ENCODE assay signal across 24 cellular contexts in the genomic region with DNA sequence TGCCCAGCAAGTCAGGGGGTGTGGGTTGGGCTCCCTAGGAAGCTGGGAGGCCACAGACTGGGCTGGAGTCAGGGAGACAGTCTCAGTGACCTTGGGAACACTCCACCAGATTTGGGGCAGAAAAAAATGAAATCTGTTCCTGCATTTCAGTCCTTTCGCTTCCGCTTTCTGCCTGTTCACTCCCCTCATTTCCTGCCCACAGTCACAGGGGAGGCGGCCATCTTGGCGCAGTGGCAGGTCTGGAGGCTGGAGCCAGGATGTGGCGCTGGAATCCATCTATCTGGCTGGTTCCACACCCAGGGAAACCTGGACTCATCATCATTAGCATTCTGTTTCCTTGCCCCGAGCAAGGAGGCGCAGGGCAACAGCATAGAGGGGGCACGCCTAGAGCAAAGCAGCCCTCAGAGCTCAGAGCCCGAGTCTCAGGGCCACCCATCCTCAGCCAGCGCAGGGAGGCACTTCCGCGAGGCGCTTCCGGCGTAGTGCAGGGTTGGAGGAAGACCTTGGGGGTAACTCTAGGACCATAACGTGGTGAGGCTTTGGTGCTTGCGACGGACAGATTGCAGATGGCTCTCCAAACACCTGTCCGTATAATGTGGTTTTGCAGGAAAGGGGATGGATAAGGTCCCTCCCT.
DNase-seq lines count a peak whose midpoint lies in the region; ATAC-seq, FAIRE-seq and TF ChIP-seq lines count a peak whose summit lies in the region.
"Had no signal": no experiment of that assay in that cellular context is flagged by ENCODE, and none has a peak within 500 bp of the region (broad histone marks: within the 10 kb centered on the region; RNA-seq: fewer than 3 reads in every experiment).

No MANE protein-coding gene starts in this region.

- no peak overlapping the region for H3K27ac Mint-ChIP-seq in MCF 10A (ENCODE audit: low read depth, unreplicated experiment)
- peak overlapping the region in 1 of 7 donors; percentile 52 for H3K27ac Mint-ChIP-seq in CD4-positive, alpha-beta memory T cell
- H3K27ac Mint-ChIP-seq: activated CD4-positive, alpha-beta T cell treated with anti-CD3 and anti-CD28 coated beads, Interleukin-2, amount 10 ng/mL, durations not matched to agents 24 days and 14 days; activated naive CD8-positive, alpha-beta T cell treated with anti-CD3 and anti-CD28 coated beads for 36 hours; stimulated activated effector memory CD8-positive, alpha-beta T cell treated with anti-CD3 and anti-CD28 coated beads, Interleukin-12 subunit alpha, Interleukin-12 subunit beta, amount 100 ng/mL, for 72 hours had no signal

- in situ Hi-C loops in K562 (cut with MboI), result no loop called here

- H3K4me3 Mint-ChIP-seq in MCF 10A (ENCODE audit: unreplicated experiment), result no peak overlapping the region
- no peak overlapping the region for H3K4me3 Mint-ChIP-seq in CD4-positive, alpha-beta memory T cell
- H3K4me3 Mint-ChIP-seq: activated CD4-positive, alpha-beta T cell treated with anti-CD3 and anti-CD28 coated beads, Interleukin-2, amount 10 ng/mL, durations not matched to agents 24 days and 14 days; activated naive CD8-positive, alpha-beta T cell treated with anti-CD3 and anti-CD28 coated beads for 36 hours; stimulated activated effector memory CD8-positive, alpha-beta T cell treated with anti-CD3 and anti-CD28 coated beads, Interleukin-12 subunit alpha, Interleukin-12 subunit beta, amount 100 ng/mL, for 72 hours had no signal

- intact Hi-C loops in breast epithelium (cut with DNase I; ENCODE audit: low total_unique reads), result no loop called here
- intact Hi-C loops in MCF 10A (cut with micrococcal nuclease), result no loop called here
- intact Hi-C loops in K562 (cut with micrococcal nuclease), result no loop called here
- intact Hi-C loops in testis (cut with DNase I; ENCODE audit: low total_unique reads), result no loop called here
- intact Hi-C loops in CD4-positive, alpha-beta memory T cell (cut with micrococcal nuclease), result no loop called here
- intact Hi-C loops in mucosa of descending colon (cut with DNase I, micrococcal nuclease), result no loop called here

- no peak for TF ChIP-seq RAD21 in K562 (CRISPR knock-in tag; conservative IDR thresholded peaks at IDR 0.05 in 1 of 2, IDR thresholded peaks at IDR 0.05 in 1 of 2)

- POLR2A ChIA-PET in MCF 10A (lab: Yijun Ruan, JAX) (interaction anchor here (0.5 to 0.7 kb wide), 3 partner anchors 47 to 901 kb away, joined by 3 to 6 read pairs (median 3); no protein-coding TSS in a partner anchor), K562 (lab: Yijun Ruan, JAX) (interaction anchor here (0.7 to 2.6 kb wide), 2 partner anchors 8 to 109 kb away, joined by 4 to 8 read pairs; no protein-coding TSS in a partner anchor)
- POLR2A ChIA-PET in CD4-positive, alpha-beta memory T cell (lab: Charles Lee; ENCODE audit: partially characterized antibody), result interaction anchor here (1.2 kb wide), 1 partner anchor 56 kb away, joined by 3 read pairs; no protein-coding TSS in a partner anchor

- no peak overlapping the region for H3K9ac ChIP-seq in K562 (ENCODE audit: insufficient read depth in 1 of 2, low read depth in 2 of 2, low read length in 2 of 2)

- BruUV-seq in MCF 10A (replicated peaks; lab: Mats Ljungman, UMichigan), result no TSS peak
- no TSS peak for BruUV-seq in K562 (replicated peaks; lab: Mats Ljungman, UMichigan)

- CTCF ChIA-PET in MCF 10A (lab: Yijun Ruan, JAX), result interaction anchor here (1.5 kb wide), 1 partner anchor 82 kb away, joined by 6 read pairs; no protein-coding TSS in a partner anchor
- CTCF ChIA-PET in K562 (lab: Yijun Ruan, JAX; ENCODE audit: low intra/inter-chr PET ratio), result no interaction called here
- CTCF ChIA-PET in CD4-positive, alpha-beta memory T cell (lab: Charles Lee; ENCODE audit: partially characterized antibody), result no interaction called here

- H3K9me1 ChIP-seq in K562 (ENCODE audit: control insufficient read depth, insufficient read depth, low read length), result no peaks in the 10 kb centered on the region

- no peaks in the 10 kb centered on the region for H4K20me1 ChIP-seq in K562 (replicated peaks; ENCODE audit: control insufficient read depth, insufficient read depth, low read length)

- TF ChIP-seq EP300 in K562 (IDR thresholded peaks at IDR 0.05; ENCODE audit: low read length), result no peak

- H2AFZ ChIP-seq in K562 (ENCODE audit: low read depth, low read length), result peak overlapping the region; percentile 37; the same call in 1 of the 2 replicates
- H2AFZ ChIP-seq: hepatocyte had no signal

- H3K9me3 Mint-ChIP-seq in MCF 10A (ENCODE audit: unreplicated experiment), result no peaks in the 10 kb centered on the region
- peaks cover 0 to 3% (median 0%) of the 10 kb centered on the region in 8 donors for H3K9me3 Mint-ChIP-seq in CD4-positive, alpha-beta memory T cell
- H3K9me3 Mint-ChIP-seq: activated CD4-positive, alpha-beta T cell treated with anti-CD3 and anti-CD28 coated beads, Interleukin-2, amount 10 ng/mL, durations not matched to agents 24 days and 14 days; stimulated activated effector memory CD8-positive, alpha-beta T cell treated with anti-CD3 and anti-CD28 coated beads, Interleukin-12 subunit alpha, Interleukin-12 subunit beta, amount 100 ng/mL, for 72 hours had no signal

- H3K9me3 ChIP-seq in breast epithelium (no peaks in the 10 kb centered on the region), K562 (replicated peaks; ENCODE audit: control insufficient read depth, insufficient read depth, low read depth, low read length) (no peaks in the 10 kb centered on the region), testis (no peaks in the 10 kb centered on the region), mucosa of descending colon (no peaks in the 10 kb centered on the region)
- no peaks in the 10 kb centered on the region for H3K9me3 ChIP-seq in CD4-positive, alpha-beta memory T cell (ENCODE audit: control insufficient read depth in 1 of 2, low read length in 2 of 2)
- H3K9me3 ChIP-seq: colonic mucosa, ovary, right lobe of liver, thoracic aorta had no signal

- H3K4me3 ChIP-seq in breast epithelium, result no peak overlapping the region
- H3K4me3 ChIP-seq in K562, result no peak overlapping the region
- peak overlapping the region; percentile 20 to 27 for H3K4me3 ChIP-seq in testis
- no peak overlapping the region for H3K4me3 ChIP-seq in CD4-positive, alpha-beta memory T cell (ENCODE audit: low read length in 2 of 2)
- no peak overlapping the region for H3K4me3 ChIP-seq in mucosa of descending colon
- H3K4me3 ChIP-seq: colonic mucosa, hepatocyte, ovary, right lobe of liver, thoracic aorta had no signal

- peaks cover 5 to 8% of the 10 kb centered on the region in 2 donors for H3K4me1 ChIP-seq in breast epithelium
- peaks cover 0 to 4% of the 10 kb centered on the region in 2 experiments; a peak in 1 of 5 replicates for H3K4me1 ChIP-seq in K562 (replicated peaks in 1 of 2; ENCODE audit: control insufficient read depth in 2 of 2, insufficient read depth in 2 of 2, low read length in 2 of 2)
- H3K4me1 ChIP-seq in testis, result no peaks in the 10 kb centered on the region
- peaks cover 15% of the 10 kb centered on the region for H3K4me1 ChIP-seq in CD4-positive, alpha-beta memory T cell (ENCODE audit: insufficient read depth, low read length)
- H3K4me1 ChIP-seq in mucosa of descending colon (ENCODE audit: low read depth), result no peaks in the 10 kb centered on the region
- H3K4me1 ChIP-seq: colonic mucosa, right lobe of liver had no signal

- 35% methylated on average over 19 of the region's 19 CpGs for WGBS in K562 (ENCODE audit: insufficient coverage, low coverage, missing lambda C conversion rate)
- 47 to 73% methylated on average over 19 of the region's 19 CpGs for WGBS in testis, 2 donors

- H3K36me3 Mint-ChIP-seq in MCF 10A (ENCODE audit: insufficient read depth, unreplicated experiment), result no peaks in the 10 kb centered on the region
- H3K36me3 Mint-ChIP-seq in CD4-positive, alpha-beta memory T cell, result no peaks in the 10 kb centered on the region
- H3K36me3 Mint-ChIP-seq: activated naive CD8-positive, alpha-beta T cell treated with anti-CD3 and anti-CD28 coated beads for 36 hours had no signal

- H3K27ac ChIP-seq in breast epithelium, result peak overlapping the region; percentile 61 to 72
- no peak overlapping the region for H3K27ac ChIP-seq in K562 (ENCODE audit: extremely low read depth, low read depth, low read length)
- no peak overlapping the region for H3K27ac ChIP-seq in testis
- H3K27ac ChIP-seq in CD4-positive, alpha-beta memory T cell (ENCODE audit: low read depth, low read length), result no peak overlapping the region
- H3K27ac ChIP-seq: colonic mucosa, hepatocyte, ovary, right lobe of liver, thoracic aorta had no signal

- no peak for TF ChIP-seq CTCF in breast epithelium (IDR thresholded peaks at IDR 0.05)
- TF ChIP-seq CTCF in MCF 10A (IDR thresholded peaks at IDR 0.05; ENCODE audit: unreplicated experiment), result no peak
- TF ChIP-seq CTCF in K562 (IDR thresholded peaks at IDR 0.05 in 2 of 3, conservative IDR thresholded peaks at IDR 0.05 in 1 of 3; ENCODE audit: insufficient read depth in 2 of 3, low read depth in 1 of 3, low read length in 3 of 3), result no peak
- no peak for TF ChIP-seq CTCF in testis (IDR thresholded peaks at IDR 0.05)
- TF ChIP-seq CTCF in mucosa of descending colon (IDR thresholded peaks at IDR 0.05), result no peak

- H3K27me3 Mint-ChIP-seq in MCF 10A (ENCODE audit: insufficient read depth, unreplicated experiment), result no peaks in the 10 kb centered on the region
- peaks cover 81% of the 10 kb centered on the region in 2 donors for H3K27me3 Mint-ChIP-seq in CD4-positive, alpha-beta memory T cell

- no peaks in the 10 kb centered on the region for H3K79me2 ChIP-seq in K562 (ENCODE audit: control insufficient read depth, insufficient read depth, low read length)
- H3K79me2 ChIP-seq: hepatocyte had no signal

- no peak overlapping the region for H3K4me2 ChIP-seq in K562 (ENCODE audit: insufficient read depth, low read length)
- H3K4me2 ChIP-seq: hepatocyte had no signal

- DNase-seq in breast epithelium (ENCODE audit: low spot score in 2 of 2) (peak in 1 of 2 donors; percentile 28), MCF 10A (ENCODE audit: unreplicated experiment) (no peak), NOMO-1 (lab: John Stamatoyannopoulos, UW; ENCODE audit: unreplicated experiment in 2 of 2) (peak; percentile 57 to 79), K562 (ENCODE audit: extremely low read depth in 1 of 4, low spot score in 3 of 4) (no peak), testis (peak; percentile 31), D341Med (ENCODE audit: low spot score) (no peak), mucosa of descending colon (no peak)
- no peak for DNase-seq in CD4-positive, alpha-beta memory T cell
- DNase-seq: activated CD4-positive, alpha-beta T cell treated with anti-CD3 and anti-CD28 coated beads, Interleukin-2, amount 10 ng/mL, durations not matched to agents 24 days and 14 days; activated naive CD8-positive, alpha-beta T cell treated with anti-CD3 and anti-CD28 coated beads for 36 hours; colonic mucosa; DND-41; GOT3; NCI-H1436; NCI-H526 treated with DMSO at 0.1 percent for 48 hours; ovary; PC-3; right lobe of liver had no signal

- H3K27me3 ChIP-seq in breast epithelium, result no peaks in the 10 kb centered on the region
- peaks cover 10 to 77% of the 10 kb centered on the region in 2 experiments; a peak in 4 of 5 replicates for H3K27me3 ChIP-seq in K562 (ENCODE audit: control insufficient read depth in 2 of 2, insufficient read depth in 2 of 2, low read length in 2 of 2)
- H3K27me3 ChIP-seq in testis, result no peaks in the 10 kb centered on the region
- peaks cover 57% of the 10 kb centered on the region for H3K27me3 ChIP-seq in CD4-positive, alpha-beta memory T cell (ENCODE audit: insufficient read depth, low read length)
- H3K27me3 ChIP-seq: colonic mucosa, hepatocyte, ovary, right lobe of liver had no signal

- H3K36me3 ChIP-seq in breast epithelium (no peaks in the 10 kb centered on the region), K562 (ENCODE audit: control insufficient read depth, insufficient read depth, low read length) (no peaks in the 10 kb centered on the region), testis (ENCODE audit: low read depth, missing control alignments) (no peaks in the 10 kb centered on the region), mucosa of descending colon (ENCODE audit: low read depth) (no peaks in the 10 kb centered on the region)
- H3K36me3 ChIP-seq in CD4-positive, alpha-beta memory T cell (ENCODE audit: insufficient read depth, low read length), result no peaks in the 10 kb centered on the region
- H3K36me3 ChIP-seq: colonic mucosa, ovary, right lobe of liver, thoracic aorta had no signal

- TF ChIP-seq POLR2A in breast epithelium (IDR thresholded peaks at IDR 0.05) (no peak), K562 (conservative IDR thresholded peaks at IDR 0.05) (no peak), testis (IDR thresholded peaks at IDR 0.05) (no peak)

- peaks cover 24% of the 10 kb centered on the region for H3K4me1 Mint-ChIP-seq in MCF 10A (ENCODE audit: insufficient read depth, unreplicated experiment)
- peaks cover 14 to 40% (median 16%) of the 10 kb centered on the region in 4 donors for H3K4me1 Mint-ChIP-seq in CD4-positive, alpha-beta memory T cell

- ATAC-seq in K562 (peak; percentile 53), mucosa of descending colon (no peak)
- ATAC-seq: PC-3; right lobe of liver; SK-N-SH treated with all-trans-retinoic acid at 6 μM for 48 hours; stimulated activated effector memory CD8-positive, alpha-beta T cell treated with anti-CD3 and anti-CD28 coated beads, Interleukin-12 subunit alpha, Interleukin-12 subunit beta, amount 100 ng/mL, for 72 hours had no signal

- no peak for FAIRE-seq in K562 (lab: Jason Lieb, UNC)
- FAIRE-seq: islet of Langerhans, TTC549 had no signal

Comparison
In these comparisons a context has a peak if more than half of its experiments do, and no peak if none do; other contexts are left out.
1. DNase-seq: peak in NOMO-1 (2 of 2) and testis (single experiment); none in MCF 10A (single experiment), K562 (0 of 4), CD4-positive, alpha-beta memory T cell (0 of 5), D341Med (single experiment) and mucosa of descending colon (0 of 3).
2. H3K27ac ChIP-seq: peak in breast epithelium (2 of 2); none in K562 (single experiment), testis (0 of 2) and CD4-positive, alpha-beta memory T cell (single experiment).
3. H3K4me3 ChIP-seq: peak in testis (2 of 2); none in breast epithelium (0 of 3), K562 (single experiment), CD4-positive, alpha-beta memory T cell (0 of 2) and mucosa of descending colon (single experiment).